ENCODE assay signal across 1 cellular context in genomic region chr4:17574206-17574605, GRCh38.
TF ChIP-seq lines count a peak whose summit lies in the region.

No MANE protein-coding gene starts in this region.

TF ChIP-seq in HepG2, 621 proteins besides CTCF, POLR2A, EP300 and RAD21:
- TF ChIP-seq CHCHD3 (CRISPR knock-in tag; IDR thresholded peaks at IDR 0.05), result no peak
- TF ChIP-seq REPIN1 (CRISPR knock-in tag; IDR thresholded peaks at IDR 0.05; ENCODE audit: borderline replicate concordance, low read depth), result no peak
- no peak for TF ChIP-seq KDM1A (CRISPR knock-in tag; IDR thresholded peaks at IDR 0.05)
